ENCODE assay signal across 27 cellular contexts in genomic region chr13:103190841-103191240, GRCh38.
"Had no signal": no experiment of that assay in that cellular context is flagged by ENCODE, and none has a peak within 500 bp of the region (broad histone marks: within the 10 kb centered on the region; RNA-seq: fewer than 3 reads in every experiment).

No MANE protein-coding gene starts in this region.

- H3K27ac ChIP-seq: ascending aorta, cardiac muscle cell, VCaP had no signal

- H3K27me3 ChIP-seq: ascending aorta, cardiac muscle cell had no signal

- ATAC-seq: activated CD8-positive, alpha-beta T cell treated with anti-CD3 and anti-CD28 coated beads for 36 hours; activated naive CD8-positive, alpha-beta T cell treated with anti-CD3 and anti-CD28 coated beads, Interleukin-2, amount 50 U/mL, for 24 hours had no signal

- DNase-seq: activated B cell treated with CpG ODN at 0.5 μM for 24 hours; activated CD4-positive, alpha-beta memory T cell treated with anti-CD3 and anti-CD28 coated beads for 36 hours; activated CD4-positive, alpha-beta T cell treated with anti-CD3 and anti-CD28 coated beads for 4 hours; activated CD4-positive, alpha-beta T cell treated with anti-CD3 and anti-CD28 coated beads, Interleukin-2, amount 10 ng/mL, durations not matched to agents 24 days and 14 days; activated CD4-positive, alpha-beta T cell treated with anti-CD3 and anti-CD28 coated beads, Interleukin-2, amount 50 U/mL, for 1 hour; activated CD4-positive, alpha-beta T cell treated with anti-CD3 and anti-CD28 coated beads, Interleukin-2, amount 50 U/mL, for 4 hours; activated CD4-positive, CD25-positive, alpha-beta regulatory T cell treated with anti-CD3 and anti-CD28 coated beads, Interleukin-2, amount 50 U/mL, for 72 hours; activated CD8-positive, alpha-beta memory T cell treated with anti-CD3 and anti-CD28 coated beads, Interleukin-2, amount 50 U/mL, for 4 hours; activated CD8-positive, alpha-beta T cell treated with anti-CD3 and anti-CD28 coated beads for 36 hours; activated effector memory CD4-positive, alpha-beta T cell treated with Interleukin-2 at 50 U/mL for 16 hours; activated gamma-delta T cell; activated naive CD4-positive, alpha-beta T cell treated with anti-CD3 and anti-CD28 coated beads, Interleukin-2, amount 10 ng/mL, durations not matched to agents 7 days and 5 days; activated naive CD4-positive, alpha-beta T cell treated with Interleukin-2 at 50 U/mL for 16 hours; activated naive CD8-positive, alpha-beta T cell treated with anti-CD3 and anti-CD28 coated beads, Interleukin-2, amount 10 ng/mL, durations not matched to agents 7 days and 5 days; activated naive CD8-positive, alpha-beta T cell treated with anti-CD3 and anti-CD28 coated beads, Interleukin-2, amount 50 U/mL, for 24 hours; activated T-cell treated with anti-CD3 and anti-CD28 coated beads, Interleukin-2, amount 50 U/mL, for 24 hours; activated T-cell treated with anti-CD3 and anti-CD28 coated beads, Interleukin-2, amount 50 U/mL, for 48 hours; amygdala; caudate nucleus; cerebellar nuclear complex; T-helper 2 cell; T-helper 9 cell had no signal

- H3K36me3 ChIP-seq: ascending aorta, cardiac muscle cell had no signal

- H3K4me3 ChIP-seq: ascending aorta, cardiac muscle cell had no signal

- H3K9me3 ChIP-seq: ascending aorta had no signal

- H3K4me1 ChIP-seq: ascending aorta had no signal

- FAIRE-seq: bronchial epithelial cell, TTC549 had no signal
